9 cellular contexts compared by ENCODE assay signal in genomic region chr1:80217377-80217986, GRCh38.
A peak's percentile ranks its signal among the peaks of the same experiment; 100 is the strongest.
DNase-seq lines count a peak whose midpoint lies in the region; ATAC-seq, FAIRE-seq and TF ChIP-seq lines count a peak whose summit lies in the region.
"Had no signal": no experiment of that assay in that cellular context is flagged by ENCODE, and none has a peak within 500 bp of the region (broad histone marks: within the 10 kb centered on the region; RNA-seq: fewer than 3 reads in every experiment).

No MANE protein-coding gene starts in this region.

- no peaks in the 10 kb centered on the region for H3K9me1 ChIP-seq in endothelial cell of umbilical vein (replicated peaks; ENCODE audit: control insufficient read depth, extremely low read depth, insufficient read depth, low read length)

- H3K9ac ChIP-seq in endothelial cell of umbilical vein (replicated peaks; ENCODE audit: extremely low read depth, insufficient read depth, low read length) = no peak overlapping the region

- H3K27ac Mint-ChIP-seq in activated naive CD8-positive, alpha-beta T cell treated with anti-CD3 and anti-CD28 coated beads, Interleukin-2, amount 50 U/mL, for 24 hours = no peak overlapping the region
- H3K27ac Mint-ChIP-seq: CD4-positive, CD25-positive, alpha-beta regulatory T cell had no signal

- H3K36me3 Mint-ChIP-seq in activated naive CD8-positive, alpha-beta T cell treated with anti-CD3 and anti-CD28 coated beads, Interleukin-2, amount 50 U/mL, for 24 hours (ENCODE audit: low read depth) = no peaks in the 10 kb centered on the region
- H3K36me3 Mint-ChIP-seq: CD4-positive, CD25-positive, alpha-beta regulatory T cell had no signal

- no peaks in the 10 kb centered on the region for H3K27me3 Mint-ChIP-seq in activated naive CD8-positive, alpha-beta T cell treated with anti-CD3 and anti-CD28 coated beads, Interleukin-2, amount 50 U/mL, for 24 hours
- H3K27me3 Mint-ChIP-seq: CD4-positive, CD25-positive, alpha-beta regulatory T cell had no signal

- no peak overlapping the region for H3K4me3 ChIP-seq in endothelial cell of umbilical vein (replicated peaks in 1 of 3; ENCODE audit: insufficient read depth in 1 of 3, low read depth in 1 of 3, low read length in 3 of 3)
- H3K4me3 ChIP-seq in osteoblast (ENCODE audit: insufficient read depth, low read length) = no peak overlapping the region

- no peaks in the 10 kb centered on the region for H3K9me3 ChIP-seq in endothelial cell of umbilical vein (replicated peaks; ENCODE audit: control insufficient read depth, insufficient read depth, low read length)
- no peaks in the 10 kb centered on the region for H3K9me3 ChIP-seq in osteoblast (ENCODE audit: low read depth, low read length)

- H3K27ac ChIP-seq in endothelial cell of umbilical vein (ENCODE audit: insufficient read depth, low read depth, low read length) = no peak overlapping the region
- H3K27ac ChIP-seq in osteoblast (ENCODE audit: low read depth, low read length) = no peak overlapping the region

- dilution Hi-C loops in endothelial cell of umbilical vein (cut with MboI; ENCODE audit: extremely low pct_ligation_motif_present, low sequenced_read_pairs) = no loop called here

- CTCF ChIA-PET in endothelial cell of umbilical vein (lab: Charles Lee) = interaction anchor here (0.6 to 3.4 kb wide), 19 partner anchors 9 to 1584 kb away, joined by 3 to 19 read pairs (median 4); partner anchors contain the start of gene ADGRL2

- ATAC-seq in activated naive CD8-positive, alpha-beta T cell treated with anti-CD3 and anti-CD28 coated beads, Interleukin-2, amount 50 U/mL, for 24 hours = no peak

- H3K4me1 ChIP-seq in endothelial cell of umbilical vein (ENCODE audit: control insufficient read depth, extremely low read depth, insufficient read depth, low read length) (no peaks in the 10 kb centered on the region), osteoblast (ENCODE audit: insufficient read depth, low read length) (no peaks in the 10 kb centered on the region)

- H3K4me2 ChIP-seq in endothelial cell of umbilical vein (ENCODE audit: insufficient read depth, low read length) (no peak overlapping the region), osteoblast (ENCODE audit: insufficient read depth, low read length) (no peak overlapping the region)

- POLR2A ChIA-PET in endothelial cell of umbilical vein (lab: Charles Lee) = no interaction called here

- no TSS peak for BruUV-seq in endothelial cell of umbilical vein (replicated peaks; lab: Mats Ljungman, UMichigan)

- intact Hi-C loops in endothelial cell of umbilical vein (cut with micrococcal nuclease) = loop anchor here (1.0 to 5.0 kb wide), 4 partner anchors 325 to 1585 kb away; partner anchors contain the start of gene ADGRL2

- no peaks in the 10 kb centered on the region for H4K20me1 ChIP-seq in endothelial cell of umbilical vein (replicated peaks; ENCODE audit: control insufficient read depth, extremely low read depth, insufficient read depth, low read length)
- no peaks in the 10 kb centered on the region for H4K20me1 ChIP-seq in osteoblast (ENCODE audit: insufficient read depth, low read length)

- no peaks in the 10 kb centered on the region for H3K9me3 Mint-ChIP-seq in activated naive CD8-positive, alpha-beta T cell treated with anti-CD3 and anti-CD28 coated beads, Interleukin-2, amount 50 U/mL, for 24 hours

- H3K36me3 ChIP-seq in endothelial cell of umbilical vein (ENCODE audit: control insufficient read depth in 2 of 2, extremely low read depth in 1 of 2, insufficient read depth in 2 of 2, low read length in 2 of 2) = no peaks in the 10 kb centered on the region
- H3K36me3 ChIP-seq in osteoblast (ENCODE audit: insufficient read depth, low read length) = no peaks in the 10 kb centered on the region

- TF ChIP-seq POLR2A in endothelial cell of umbilical vein (IDR thresholded peaks at IDR 0.05; ENCODE audit: low read depth, low read length) (no peak), GM12891 (IDR thresholded peaks at IDR 0.05; ENCODE audit: low read depth, low read length) (no peak)

- peak overlapping the region; percentile 38 for H2AFZ ChIP-seq in endothelial cell of umbilical vein (ENCODE audit: low read depth, low read length)
- H2AFZ ChIP-seq in osteoblast (ENCODE audit: low read length) = no peak overlapping the region

- TF ChIP-seq CTCF in endothelial cell of umbilical vein (IDR thresholded peaks at IDR 0.05; ENCODE audit: extremely low read depth in 1 of 2, insufficient read depth in 1 of 2, low read depth in 1 of 2, low read length in 2 of 2) (peak; percentile 40 to 43), osteoblast (IDR thresholded peaks at IDR 0.05; ENCODE audit: extremely low read depth, low read depth, low read length) (peak; percentile 41)

- H3K4me3 Mint-ChIP-seq in activated naive CD8-positive, alpha-beta T cell treated with anti-CD3 and anti-CD28 coated beads, Interleukin-2, amount 50 U/mL, for 24 hours = no peak overlapping the region
- H3K4me3 Mint-ChIP-seq: CD4-positive, CD25-positive, alpha-beta regulatory T cell had no signal

- peak; percentile 22 for DNase-seq in NCI-H2107 treated with DMSO at 0.1 percent for 48 hours (lab: John Stamatoyannopoulos, UW; ENCODE audit: unreplicated experiment)
- DNase-seq in NCI-H2107 (lab: John Stamatoyannopoulos, UW) = no peak
- DNase-seq in NCI-H526 treated with DMSO at 0.1 percent for 48 hours (lab: John Stamatoyannopoulos, UW) = peak; percentile 33
- DNase-seq in endothelial cell of umbilical vein (ENCODE audit: low read depth, low spot score) = peak; percentile 48
- DNase-seq in osteoblast (ENCODE audit: insufficient read length, low spot score, missing footprints) = no peak
- DNase-seq in GM12891 (ENCODE audit: insufficient read length, low spot score) = no peak
- DNase-seq in activated naive CD8-positive, alpha-beta T cell treated with anti-CD3 and anti-CD28 coated beads, Interleukin-2, amount 50 U/mL, for 24 hours = no peak
- DNase-seq in GM19238 (ENCODE audit: insufficient read length, low spot score) = no peak

- H3K27me3 ChIP-seq in endothelial cell of umbilical vein (ENCODE audit: control insufficient read depth in 2 of 2, insufficient read depth in 2 of 2, low read length in 2 of 2) = no peaks in the 10 kb centered on the region
- H3K27me3 ChIP-seq in osteoblast (ENCODE audit: insufficient read depth, low read length) = no peaks in the 10 kb centered on the region

- H3K79me2 ChIP-seq in endothelial cell of umbilical vein (ENCODE audit: control insufficient read depth, insufficient read depth, low read length) (no peaks in the 10 kb centered on the region), osteoblast (ENCODE audit: insufficient read depth, low read length) (no peaks in the 10 kb centered on the region)

- FAIRE-seq in endothelial cell of umbilical vein (lab: Jason Lieb, UNC) (peak; percentile 64), GM12891 (lab: Jason Lieb, UNC) (no peak)

- H3K4me1 Mint-ChIP-seq in activated naive CD8-positive, alpha-beta T cell treated with anti-CD3 and anti-CD28 coated beads, Interleukin-2, amount 50 U/mL, for 24 hours = no peaks in the 10 kb centered on the region
- H3K4me1 Mint-ChIP-seq: CD4-positive, CD25-positive, alpha-beta regulatory T cell had no signal

TF ChIP-seq in endothelial cell of umbilical vein, 7 proteins besides CTCF, POLR2A, EP300 and RAD21:
- TF ChIP-seq EZH2 (IDR thresholded peaks at IDR 0.05; ENCODE audit: borderline replicate concordance, low read depth, low read length, severe bottlenecking) (no peak), FOS (IDR thresholded peaks at IDR 0.05; ENCODE audit: borderline replicate concordance, insufficient read depth, low read length) (no peak), POLR2AphosphoS5 (IDR thresholded peaks at IDR 0.05; ENCODE audit: insufficient read depth, low read depth, low read length) (no peak), JUN (IDR thresholded peaks at IDR 0.05; ENCODE audit: borderline replicate concordance, insufficient read depth, insufficient read length, low read depth) (no peak), MYC (IDR thresholded peaks at IDR 0.05; ENCODE audit: low read depth, low read length) (no peak), GATA2 (IDR thresholded peaks at IDR 0.05; ENCODE audit: insufficient read depth, insufficient read length, low read depth, low read length) (no peak), MAX (IDR thresholded peaks at IDR 0.05; ENCODE audit: insufficient read depth, insufficient read length) (no peak)

TF ChIP-seq in GM12891, 5 proteins besides CTCF, POLR2A, EP300 and RAD21:
- TF ChIP-seq PAX5 (IDR thresholded peaks at IDR 0.05; ENCODE audit: insufficient read depth, low read length, severe bottlenecking) (no peak), SPI1 (IDR thresholded peaks at IDR 0.05; ENCODE audit: low read depth, low read length) (no peak), TAF1 (IDR thresholded peaks at IDR 0.05; ENCODE audit: low read depth, low read length) (no peak), POU2F2 (IDR thresholded peaks at IDR 0.05; ENCODE audit: low read depth, low read length) (no peak), POLR2AphosphoS5 (IDR thresholded peaks at IDR 0.05; ENCODE audit: low read depth, low read length) (no peak)

Comparison
In these comparisons a context has a peak if more than half of its experiments do, and no peak if none do; other contexts are left out.
1. DNase-seq: peak in NCI-H2107 treated with DMSO at 0.1 percent for 48 hours (single experiment), NCI-H526 treated with DMSO at 0.1 percent for 48 hours (single experiment) and endothelial cell of umbilical vein (single experiment); none in NCI-H2107 (single experiment), osteoblast (single experiment), GM12891 (single experiment), activated naive CD8-positive, alpha-beta T cell treated with anti-CD3 and anti-CD28 coated beads, Interleukin-2, amount 50 U/mL, for 24 hours (single experiment) and GM19238 (single experiment).